ENCODE assay signal across 1 cellular context in the genomic region with DNA sequence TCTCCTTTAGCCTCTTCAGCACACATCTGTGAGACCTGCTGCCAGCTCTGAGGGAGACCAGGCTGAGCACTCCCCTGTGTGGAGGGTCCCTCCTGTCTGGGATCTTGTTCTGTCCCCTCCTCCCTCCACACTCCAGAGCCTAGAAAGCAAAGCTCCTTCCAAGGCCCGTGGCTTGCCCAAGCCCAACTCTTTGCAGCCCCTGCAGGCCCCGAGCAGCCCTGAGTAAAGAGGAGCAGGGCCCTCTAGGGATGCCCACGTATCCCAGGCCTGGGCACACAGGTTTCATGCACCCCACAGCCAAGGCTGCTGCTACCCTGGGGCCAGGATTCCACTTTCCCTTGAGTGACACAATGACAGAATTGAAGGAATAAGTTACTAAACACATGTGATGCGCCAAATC.
TF ChIP-seq lines count a peak whose summit lies in the region.

No MANE protein-coding gene starts in this region.

TF ChIP-seq in WTC11, 78 proteins besides CTCF, POLR2A, EP300 and RAD21:
- no peak for TF ChIP-seq ZNF671 (CRISPR knock-in tag; IDR thresholded peaks at IDR 0.05)
TF ChIP-seq in WTC11: peak in this region for 0.
